ENCODE assay signal across 11 cellular contexts in genomic region chr1:204366759-204367158, GRCh38. TPM values are rescaled to one million over a fixed set of nuclear protein-coding genes. Genes with fewer than 3 reads are reported as not detected.
DNase-seq lines count a peak whose midpoint lies in the region; ATAC-seq and TF ChIP-seq lines count a peak whose summit lies in the region.
"Had no signal": no experiment of that assay in that cellular context is flagged by ENCODE, and none has a peak within 500 bp of the region (broad histone marks: within the 10 kb centered on the region; RNA-seq: fewer than 3 reads in every experiment).

No MANE protein-coding gene starts in this region.

- no peaks in the 10 kb centered on the region for H3K27me3 Mint-ChIP-seq in Caco-2 (ENCODE audit: insufficient read depth, unreplicated experiment)
- peaks cover 9% of the 10 kb centered on the region for H3K27me3 Mint-ChIP-seq in activated CD8-positive, alpha-beta memory T cell treated with anti-CD3 and anti-CD28 coated beads, Interleukin-2, amount 10 ng/mL, durations not matched to agents 7 days and 5 days

- no peak for ATAC-seq in activated CD8-positive, alpha-beta memory T cell treated with anti-CD3 and anti-CD28 coated beads, Interleukin-2, amount 10 ng/mL, durations not matched to agents 7 days and 5 days
- ATAC-seq in GM18511 (IDR thresholded peaks at IDR 0.05; ENCODE audit: unreplicated experiment) = no peak

- DNase-seq in Caco-2 = peak in 1 of 2 experiments; percentile 64
- no peak for DNase-seq in GM13977 (ENCODE audit: low spot score)
- peak; percentile 46 for DNase-seq in SK-N-SH
- DNase-seq in islet precursor cell = peak; percentile 75
- DNase-seq in activated CD8-positive, alpha-beta memory T cell treated with anti-CD3 and anti-CD28 coated beads, Interleukin-2, amount 10 ng/mL, durations not matched to agents 7 days and 5 days = no peak
- DNase-seq in DMS114 treated with DMSO at 0.1 percent for 48 hours (lab: John Stamatoyannopoulos, UW; ENCODE audit: unreplicated experiment) = no peak
- DNase-seq: hippocampal formation, sigmoid colon had no signal

- no peaks in the 10 kb centered on the region for H4K20me1 ChIP-seq in SK-N-SH (ENCODE audit: insufficient read depth)

- H3K4me1 ChIP-seq in Caco-2 = peaks cover 23% of the 10 kb centered on the region
- peaks cover 4 to 7% of the 10 kb centered on the region in 2 experiments; a peak in 1 of 4 replicates for H3K4me1 ChIP-seq in SK-N-SH (ENCODE audit: control insufficient read depth in 1 of 2, insufficient read depth in 2 of 2, low read depth in 1 of 2, low read length in 1 of 2)

- no peaks in the 10 kb centered on the region for H3F3A ChIP-seq in SK-N-SH (replicated peaks; ENCODE audit: insufficient read depth)

- intact Hi-C loops in Caco-2 (cut with micrococcal nuclease; ENCODE audit: unreplicated experiment) = no loop called here

- no peak overlapping the region for H3K4me3 Mint-ChIP-seq in Caco-2 (ENCODE audit: unreplicated experiment)
- no peak overlapping the region for H3K4me3 Mint-ChIP-seq in activated CD8-positive, alpha-beta memory T cell treated with anti-CD3 and anti-CD28 coated beads, Interleukin-2, amount 10 ng/mL, durations not matched to agents 7 days and 5 days

- in situ Hi-C loops in GM13977 (cut with MboI; ENCODE audit: low pct_unique_long_range_greater_than_20kb, low sequenced_read_pairs, unreplicated experiment) = no loop called here

- H3K9me3 Mint-ChIP-seq in Caco-2 (ENCODE audit: unreplicated experiment) = no peaks in the 10 kb centered on the region
- H3K9me3 Mint-ChIP-seq in activated CD8-positive, alpha-beta memory T cell treated with anti-CD3 and anti-CD28 coated beads, Interleukin-2, amount 10 ng/mL, durations not matched to agents 7 days and 5 days (ENCODE audit: low read depth) = no peaks in the 10 kb centered on the region

- no peak overlapping the region for H3K4me2 ChIP-seq in SK-N-SH

- no peak for TF ChIP-seq EP300 in SK-N-SH (IDR thresholded peaks at IDR 0.05; ENCODE audit: borderline replicate concordance in 1 of 2, low read depth in 1 of 2, low read length in 1 of 2)

- 87% methylated on average over 5 of the region's 7 CpGs for WGBS in SK-N-SH (ENCODE audit: low lambda C conversion rate)

- no peak overlapping the region for H3K27ac Mint-ChIP-seq in Caco-2 (ENCODE audit: unreplicated experiment)
- H3K27ac Mint-ChIP-seq in activated CD8-positive, alpha-beta memory T cell treated with anti-CD3 and anti-CD28 coated beads, Interleukin-2, amount 10 ng/mL, durations not matched to agents 7 days and 5 days = no peak overlapping the region

- H3K9me2 ChIP-seq in SK-N-SH = no peaks in the 10 kb centered on the region

- TF ChIP-seq CTCF in Caco-2 (IDR thresholded peaks at IDR 0.05; ENCODE audit: insufficient read depth in 1 of 2, low read depth in 1 of 2, low read length in 1 of 2, severe bottlenecking in 1 of 2, unreplicated experiment in 1 of 2) (peak; percentile 57 to 61), GM13977 (IDR thresholded peaks at IDR 0.05; ENCODE audit: extremely low read depth, insufficient read depth, missing control alignments) (peak; percentile 63), SK-N-SH (IDR thresholded peaks at IDR 0.05) (peak; percentile 35)

- POLR2A ChIA-PET in Caco-2 (lab: Charles Lee) = no interaction called here
- POLR2A ChIA-PET in SK-N-SH (lab: Yijun Ruan, JAX) = no interaction called here

- TF ChIP-seq RAD21 in SK-N-SH (IDR thresholded peaks at IDR 0.05; ENCODE audit: low read length) = peak; percentile 29

- H3K9me3 ChIP-seq in Caco-2 (no peaks in the 10 kb centered on the region), SK-N-SH (no peaks in the 10 kb centered on the region)
- H3K9me3 ChIP-seq: sigmoid colon, suprapubic skin had no signal

- H3K36me3 Mint-ChIP-seq in Caco-2 (ENCODE audit: insufficient read depth, unreplicated experiment) = peaks cover 5% of the 10 kb centered on the region
- H3K36me3 Mint-ChIP-seq in activated CD8-positive, alpha-beta memory T cell treated with anti-CD3 and anti-CD28 coated beads, Interleukin-2, amount 10 ng/mL, durations not matched to agents 7 days and 5 days = no peaks in the 10 kb centered on the region

- H3K27ac ChIP-seq in SK-N-SH (ENCODE audit: low read depth in 2 of 2, low read length in 1 of 2) = no peak overlapping the region
- H3K27ac ChIP-seq: sigmoid colon, SK-N-MC, suprapubic skin had no signal

- CTCF ChIA-PET in Caco-2 (lab: Charles Lee) = interaction anchor here (1.0 to 1.4 kb wide), 2 partner anchors 11 to 32 kb away, joined by 3 read pairs; no protein-coding TSS in a partner anchor
- CTCF ChIA-PET in SK-N-SH (lab: Yijun Ruan, JAX) = interaction anchor here (0.6 to 3.3 kb wide), 10 partner anchors 9 to 214 kb away, joined by 3 to 21 read pairs (median 4); partner anchors contain the start of gene GOLT1A
- CTCF ChIA-PET in activated CD8-positive, alpha-beta memory T cell treated with anti-CD3 and anti-CD28 coated beads, Interleukin-2, amount 10 ng/mL, durations not matched to agents 7 days and 5 days (lab: Charles Lee) = interaction anchor here (0.6 to 1.7 kb wide), 3 partner anchors 13 to 204 kb away, joined by 3 to 5 read pairs (median 4); no protein-coding TSS in a partner anchor

- no TSS peak for BruUV-seq in Caco-2 (replicated peaks; lab: Mats Ljungman, UMichigan)

- no peak overlapping the region for H3K4me3 ChIP-seq in Caco-2 (ENCODE audit: low read depth, low read length)
- H3K4me3 ChIP-seq in SK-N-SH (ENCODE audit: low read depth in 2 of 2, low read length in 1 of 2) = no peak overlapping the region
- H3K4me3 ChIP-seq: sigmoid colon, SK-N-MC, suprapubic skin had no signal

- no peak overlapping the region for H2AFZ ChIP-seq in SK-N-SH (ENCODE audit: low read depth)

- H3K9ac ChIP-seq in SK-N-SH = no peak overlapping the region

- H3K4me1 Mint-ChIP-seq in Caco-2 (ENCODE audit: low read depth, unreplicated experiment) = peaks cover 12% of the 10 kb centered on the region
- H3K4me1 Mint-ChIP-seq in activated CD8-positive, alpha-beta memory T cell treated with anti-CD3 and anti-CD28 coated beads, Interleukin-2, amount 10 ng/mL, durations not matched to agents 7 days and 5 days = peaks cover 15% of the 10 kb centered on the region

- no peaks in the 10 kb centered on the region for H3K79me2 ChIP-seq in SK-N-SH (ENCODE audit: insufficient read depth)

- H3K36me3 ChIP-seq in Caco-2 (ENCODE audit: control insufficient read depth, insufficient read depth, low read length) (no peaks in the 10 kb centered on the region), SK-N-SH (replicated peaks in 1 of 2; ENCODE audit: control insufficient read depth in 1 of 2, insufficient read depth in 2 of 2, low read length in 1 of 2) (no peaks in the 10 kb centered on the region)
- H3K36me3 ChIP-seq: sigmoid colon, suprapubic skin had no signal

- no peaks in the 10 kb centered on the region for H3K27me3 ChIP-seq in Caco-2 (replicated peaks; ENCODE audit: control insufficient read depth, insufficient read depth, low read length)
- peaks cover 17% of the 10 kb centered on the region; the same call in 1 of the 2 replicates for H3K27me3 ChIP-seq in SK-N-SH (ENCODE audit: insufficient read depth)
- H3K27me3 ChIP-seq: suprapubic skin had no signal

TF ChIP-seq in SK-N-SH, 30 proteins besides CTCF, POLR2A, EP300 and RAD21:
- TF ChIP-seq CHD2 (IDR thresholded peaks at IDR 0.05; ENCODE audit: low read length, partially characterized antibody) = no peak
- peak; percentile 26; the same call in 1 of the 2 replicates for TF ChIP-seq SMC3 (IDR thresholded peaks at IDR 0.05; ENCODE audit: low read depth, low read length)
- TF ChIP-seq EZH2phosphoT487 (IDR thresholded peaks at IDR 0.05; ENCODE audit: borderline replicate concordance, low read depth) = no peak
- no peak for TF ChIP-seq ELF1 (IDR thresholded peaks at IDR 0.05)

RNA-seq across cellular contexts. Expression of gene PLEKHA6, which starts 7.0 kb away (rescaled TPM):
- 18.8 and 21.8 TPM in 2 replicates for total RNA-seq in Caco-2 (2022)
- 1.2 and 3.1 TPM in 2 replicates for polyA plus RNA-seq in SK-N-SH (2012; rRNA removed)
- 1.5 and 3.4 TPM in 2 replicates for polyA plus RNA-seq in SK-N-SH (2012; cell fraction: cytosol; rRNA removed)
- polyA plus RNA-seq in SK-N-SH (2012; cell fraction: nucleus; rRNA removed) = 6.3 and 7.7 TPM in 2 replicates
- total RNA-seq in activated CD8-positive, alpha-beta memory T cell treated with anti-CD3 and anti-CD28 coated beads, Interleukin-2, amount 10 ng/mL, durations not matched to agents 7 days and 5 days = under 1 TPM; 0.02 to 0.29 TPM

RNA-seq across cellular contexts. Expression of gene PPP1R15B, which starts 44.9 kb away (rescaled TPM):
- total RNA-seq in Caco-2 (2022) = 46.3 and 48.4 TPM in 2 replicates
- 12.1 and 14.3 TPM in 2 replicates for polyA plus RNA-seq in SK-N-SH (2012; rRNA removed)
- 13.1 and 13.4 TPM in 2 replicates for polyA plus RNA-seq in SK-N-SH (2012; cell fraction: cytosol; rRNA removed)
- 10.3 and 13.2 TPM in 2 replicates for polyA plus RNA-seq in SK-N-SH (2012; cell fraction: nucleus; rRNA removed)
- 10 to 100 TPM; 75.5 to 81.7 TPM for total RNA-seq in activated CD8-positive, alpha-beta memory T cell treated with anti-CD3 and anti-CD28 coated beads, Interleukin-2, amount 10 ng/mL, durations not matched to agents 7 days and 5 days

Comparison
In these comparisons a context has a peak if more than half of its experiments do, and no peak if none do; other contexts are left out.
1. DNase-seq: peak in SK-N-SH (single experiment) and islet precursor cell (single experiment); none in GM13977 (single experiment), activated CD8-positive, alpha-beta memory T cell treated with anti-CD3 and anti-CD28 coated beads, Interleukin-2, amount 10 ng/mL, durations not matched to agents 7 days and 5 days (single experiment) and DMS114 treated with DMSO at 0.1 percent for 48 hours (single experiment).
2. RNA of gene PLEKHA6, which starts 7.0 kb away (total RNA-seq): 18.8 to 21.8 TPM in Caco-2; 0.02 to 0.29 TPM in activated CD8-positive, alpha-beta memory T cell treated with anti-CD3 and anti-CD28 coated beads, Interleukin-2, amount 10 ng/mL, durations not matched to agents 7 days and 5 days; every median in the first group is over 10 times any median in the second.
3. Peak in every context shown above with its lines, with median percentiles within 50 percentile points of each other: CTCF ChIP-seq.